21 cellular contexts compared by ENCODE assay signal in the genomic region with DNA sequence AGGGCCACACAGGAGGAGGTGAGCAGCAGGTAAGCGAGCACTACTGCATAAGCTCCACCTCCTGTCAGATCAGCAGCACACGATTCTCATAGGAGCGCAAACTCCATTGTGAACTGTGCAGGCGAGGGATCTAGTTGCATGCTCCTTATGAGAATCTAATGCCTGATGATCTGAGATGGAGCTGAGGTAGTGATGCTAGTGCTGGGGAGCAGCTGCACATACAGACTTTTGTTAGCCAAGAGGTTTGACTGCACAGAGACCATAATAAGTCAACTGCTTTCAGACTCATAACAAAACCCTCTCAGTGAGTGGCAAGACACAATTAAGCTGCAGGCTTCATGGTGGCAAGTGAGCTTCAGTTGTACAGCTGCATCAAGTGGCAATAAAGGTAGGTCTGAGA.
"Had no signal": no experiment of that assay in that cellular context is flagged by ENCODE, and none has a peak within 500 bp of the region (broad histone marks: within the 10 kb centered on the region; RNA-seq: fewer than 3 reads in every experiment).

No MANE protein-coding gene starts in this region.

- H2AFZ ChIP-seq: neural progenitor cell, parathyroid adenoma had no signal

- H3K4me2 ChIP-seq: neural progenitor cell, smooth muscle cell had no signal

- H3K4me3 ChIP-seq: colonic mucosa, lower lobe of right lung, neural progenitor cell, smooth muscle cell, stomach, thyroid gland, vagina had no signal

- H3K27ac ChIP-seq: colonic mucosa, lower lobe of right lung, neural progenitor cell, parathyroid adenoma, stomach, thyroid gland, vagina had no signal

- H3K36me3 ChIP-seq: colonic mucosa, lower lobe of right lung, neural progenitor cell, stomach, thyroid gland, vagina had no signal

- H3K9ac ChIP-seq: neural progenitor cell, parathyroid adenoma had no signal

- DNase-seq: colonic mucosa; hypothalamus; immature natural killer cell; islet precursor cell; kidney glomerular epithelial cell; left colon; left ventricle myocardium superior; lower lobe of right lung; natural killer cell; stimulated activated CD4-positive, alpha-beta T cell treated with anti-CD3 and anti-CD28 coated beads, Interleukin-2, amount 100 ng/mL, for 24 hours; stimulated activated CD4-positive, alpha-beta T cell treated with anti-CD3 and anti-CD28 coated beads, Interleukin-4, amount 100 ng/mL, for 24 hours; stimulated activated naive CD4-positive, alpha-beta T cell treated with Interleukin-2 at 50 U/mL for 16 hours; stomach; thyroid gland; trophoblast cell had no signal

- H3K4me1 ChIP-seq: colonic mucosa had no signal

- ATAC-seq: left colon; left ventricle myocardium superior; lower lobe of right lung; natural killer cell; sciatic nerve; stimulated activated effector memory CD8-positive, alpha-beta T cell treated with anti-CD3 and anti-CD28 coated beads, Interleukin-12 subunit alpha, Interleukin-12 subunit beta, amount 100 ng/mL, for 72 hours had no signal

- H3K27me3 ChIP-seq: colonic mucosa, neural progenitor cell, stomach, thyroid gland, vagina had no signal

- H3K9me3 ChIP-seq: colonic mucosa, lower lobe of right lung, stomach, thyroid gland, vagina had no signal
